In genomic region chr2:96815326-96816126, GRCh38 we compare ENCODE assay signal across 8 cellular contexts. TPM values are rescaled to one million over a fixed set of nuclear protein-coding genes. Genes with fewer than 3 reads are reported as not detected.
DNase-seq lines count a peak whose midpoint lies in the region; ATAC-seq, FAIRE-seq and TF ChIP-seq lines count a peak whose summit lies in the region.

No MANE protein-coding gene starts in this region.

- CTCF ChIA-PET in AG04450 (lab: Charles Lee): interaction anchor here (0.8 to 4.3 kb wide), 3 partner anchors 9 to 42 kb away, joined by 5 to 23 read pairs (median 6); partner anchors contain the start of gene ANKRD39

- FAIRE-seq in urothelium cell line (lab: Jason Lieb, UNC): no peak

- H3K4me1 ChIP-seq in mucosa of rectum (ENCODE audit: control insufficient read depth in 2 of 2, insufficient read depth in 2 of 2, low read length in 2 of 2): peaks cover 39 to 47% of the 10 kb centered on the region in 2 donors

- intact Hi-C loops in dorsolateral prefrontal cortex (cut with DNase I): loop anchor here (2.0 to 10.0 kb wide), 7 partner anchors 42 to 821 kb away; partner anchors contain the start of genes ANKRD39 (in 2 of the 2), CNNM4 (in 2 of the 2), ANKRD36C (in 1 of the 2) and KANSL3 (in 1 of the 2)

- H3K27me3 ChIP-seq in AG04450 (ENCODE audit: control insufficient read depth, insufficient read depth, low read length): no peaks in the 10 kb centered on the region
- H3K27me3 ChIP-seq in dorsolateral prefrontal cortex: no peaks in the 10 kb centered on the region
- no peaks in the 10 kb centered on the region for H3K27me3 ChIP-seq in mucosa of rectum (ENCODE audit: control insufficient read depth in 2 of 2, insufficient read depth in 2 of 2, low read length in 2 of 2)

- peak overlapping the region; percentile 63 for H3K4me3 ChIP-seq in AG04450 (ENCODE audit: low read depth, low read length)
- peak overlapping the region; percentile 62 to 94 (median 82) for H3K4me3 ChIP-seq in dorsolateral prefrontal cortex
- peak overlapping the region; percentile 79 for H3K4me3 ChIP-seq in mucosa of rectum (ENCODE audit: low read length in 2 of 2)

- peak overlapping the region; percentile 65 to 75 for H3K9ac ChIP-seq in mucosa of rectum (ENCODE audit: low read depth in 1 of 2, low read length in 2 of 2)

- DNase-seq in AG04450 (ENCODE audit: low read depth, low spot score): no peak
- peak; percentile 56 for DNase-seq in ELR (ENCODE audit: low read depth)
- peak; percentile 51 for DNase-seq in SK-N-DZ (ENCODE audit: low spot score)
- DNase-seq in dorsolateral prefrontal cortex: peak in 3 of 10 donors; percentile 26 to 41 (median 39)
- peak; percentile 55 for DNase-seq in urothelium cell line (ENCODE audit: low spot score)
- no peak for DNase-seq in Ammon's horn (ENCODE audit: low spot score)

- peak; percentile 25 for ATAC-seq in HG03378 (IDR thresholded peaks at IDR 0.05; ENCODE audit: unreplicated experiment)

- no peak for TF ChIP-seq CTCF in AG04450 (IDR thresholded peaks at IDR 0.05; ENCODE audit: low read depth, low read length)
- TF ChIP-seq CTCF in dorsolateral prefrontal cortex (IDR thresholded peaks at IDR 0.05 in 54 of 56, conservative IDR thresholded peaks at IDR 0.05 in 2 of 56; ENCODE audit: low read depth in 1 of 56, partially characterized antibody in 56 of 56): no peak

- H3K27ac ChIP-seq in AG04450 (ENCODE audit: low read depth, low read length): peak overlapping the region; percentile 21
- peak overlapping the region; percentile 73 to 99 (median 98) for H3K27ac ChIP-seq in dorsolateral prefrontal cortex
- H3K27ac ChIP-seq in mucosa of rectum (ENCODE audit: low read depth in 2 of 2, low read length in 2 of 2): peak overlapping the region; percentile 95 to 96

- peaks cover 19 to 26% of the 10 kb centered on the region in 2 donors for H3K36me3 ChIP-seq in mucosa of rectum (ENCODE audit: control insufficient read depth in 2 of 2, insufficient read depth in 2 of 2, low read length in 2 of 2)

- H3K9me3 ChIP-seq in AG04450 (ENCODE audit: control insufficient read depth, insufficient read depth, low read length): no peaks in the 10 kb centered on the region
- no peaks in the 10 kb centered on the region for H3K9me3 ChIP-seq in mucosa of rectum (ENCODE audit: control insufficient read depth in 2 of 2, low read length in 2 of 2)

- POLR2A ChIA-PET in AG04450 (lab: Yijun Ruan, JAX): interaction anchor here (1.0 to 1.4 kb wide), 2 partner anchors 19 to 52 kb away, joined by 3 read pairs; no protein-coding TSS in a partner anchor

RNA-seq across cellular contexts. Expression of gene CNNM3, which starts 0.5 kb away (rescaled TPM):
- 5.1 and 7.1 TPM in 2 replicates for polyA plus RNA-seq in AG04450 (2011; rRNA removed)
- 12.1 and 26.8 TPM in 2 replicates for polyA minus RNA-seq in AG04450 (2011; rRNA and poly(A)+ RNA removed)
- 11.9 and 13.1 TPM in 2 replicates for polyA plus RNA-seq in SK-N-DZ (2014; cell fraction: cytosol; rRNA removed)
- polyA plus RNA-seq in SK-N-DZ (2014; cell fraction: nucleus; rRNA removed): 13.5 and 24.5 TPM in 2 replicates
- total RNA-seq in dorsolateral prefrontal cortex: 10 to 100 TPM; 15.1 to 52.1 (median 34.2) TPM

RNA-seq across cellular contexts. Expression of gene ANKRD23, which starts 28.3 kb away (rescaled TPM):
- 0.46 and 0.81 TPM in 2 replicates for polyA plus RNA-seq in AG04450 (2011; rRNA removed)
- polyA minus RNA-seq in AG04450 (2011; rRNA and poly(A)+ RNA removed): 0.74 and 2.0 TPM in 2 replicates
- polyA plus RNA-seq in SK-N-DZ (2014; cell fraction: cytosol; rRNA removed): 2.1 and 3.1 TPM in 2 replicates
- polyA plus RNA-seq in SK-N-DZ (2014; cell fraction: nucleus; rRNA removed): 14.5 and 26.4 TPM in 2 replicates
- total RNA-seq in dorsolateral prefrontal cortex: 10 to 100 TPM in 63 of 120 experiments, 1 to 10 TPM in 57; 3.5 to 20.1 (median 10.2) TPM

RNA-seq across cellular contexts. Expression of gene ANKRD39, which starts 42.3 kb away (rescaled TPM):
- 3.8 and 6.7 TPM in 2 replicates for polyA plus RNA-seq in AG04450 (2011; rRNA removed)
- polyA minus RNA-seq in AG04450 (2011; rRNA and poly(A)+ RNA removed): 2.2 and 3.6 TPM in 2 replicates
- 23.2 and 23.9 TPM in 2 replicates for polyA plus RNA-seq in SK-N-DZ (2014; cell fraction: cytosol; rRNA removed)
- polyA plus RNA-seq in SK-N-DZ (2014; cell fraction: nucleus; rRNA removed): 20.5 and 30.6 TPM in 2 replicates
- 10 to 100 TPM; 19.4 to 36.6 (median 29.4) TPM for total RNA-seq in dorsolateral prefrontal cortex

RNA-seq across cellular contexts. Expression of gene SEMA4C, which starts 54.4 kb away (rescaled TPM):
- polyA plus RNA-seq in AG04450 (2011; rRNA removed): 16.8 and 21.4 TPM in 2 replicates
- 36.1 and 51.0 TPM in 2 replicates for polyA minus RNA-seq in AG04450 (2011; rRNA and poly(A)+ RNA removed)
- 42.0 and 42.7 TPM in 2 replicates for polyA plus RNA-seq in SK-N-DZ (2014; cell fraction: cytosol; rRNA removed)
- polyA plus RNA-seq in SK-N-DZ (2014; cell fraction: nucleus; rRNA removed): 91.3 and 99.0 TPM in 2 replicates
- 100 to 1,000 TPM in 4 of 120 experiments, 10 to 100 TPM in 116; 38.3 to 139 (median 61.8) TPM for total RNA-seq in dorsolateral prefrontal cortex

RNA-seq across cellular contexts. Expression of gene CNNM4, which starts 54.8 kb away (rescaled TPM):
- polyA plus RNA-seq in AG04450 (2011; rRNA removed): 4.7 and 4.9 TPM in 2 replicates
- 7.4 and 8.4 TPM in 2 replicates for polyA minus RNA-seq in AG04450 (2011; rRNA and poly(A)+ RNA removed)
- 5.4 and 6.8 TPM in 2 replicates for polyA plus RNA-seq in SK-N-DZ (2014; cell fraction: cytosol; rRNA removed)
- 6.0 and 6.1 TPM in 2 replicates for polyA plus RNA-seq in SK-N-DZ (2014; cell fraction: nucleus; rRNA removed)
- 10 to 100 TPM in 115 of 120 experiments, 1 to 10 TPM in 5; 9.3 to 21.2 (median 13.1) TPM for total RNA-seq in dorsolateral prefrontal cortex

Comparison
In these comparisons a context has a peak if more than half of its experiments do, and no peak if none do; other contexts are left out.
1. DNase-seq: peak in ELR (single experiment), SK-N-DZ (single experiment) and urothelium cell line (single experiment); none in AG04450 (single experiment) and Ammon's horn (single experiment).
2. H3K27ac ChIP-seq: peak in every context shown above with its lines; median percentile 98 in dorsolateral prefrontal cortex; 96 in mucosa of rectum; 21 in AG04450.
3. Peak in every context shown above with its lines, with median percentiles within 50 percentile points of each other: H3K4me3 ChIP-seq.